Comparison of ENCODE assay signal across 1 cellular context in genomic region chr6:147423111-147423510, GRCh38.
TF ChIP-seq lines count a peak whose summit lies in the region.

No MANE protein-coding gene starts in this region.

TF ChIP-seq in HepG2, 621 proteins besides CTCF, POLR2A, EP300 and RAD21 (continued from another document):
- TF ChIP-seq, protein P1, sequence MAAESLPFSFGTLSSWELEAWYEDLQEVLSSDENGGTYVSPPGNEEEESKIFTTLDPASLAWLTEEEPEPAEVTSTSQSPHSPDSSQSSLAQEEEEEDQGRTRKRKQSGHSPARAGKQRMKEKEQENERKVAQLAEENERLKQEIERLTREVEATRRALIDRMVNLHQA (CRISPR knock-in tag; IDR thresholded peaks at IDR 0.05): no peak
- no peak for TF ChIP-seq KDM2A (CRISPR knock-in tag; IDR thresholded peaks at IDR 0.05; ENCODE audit: borderline replicate concordance, low read depth)
- TF ChIP-seq, protein P2, sequence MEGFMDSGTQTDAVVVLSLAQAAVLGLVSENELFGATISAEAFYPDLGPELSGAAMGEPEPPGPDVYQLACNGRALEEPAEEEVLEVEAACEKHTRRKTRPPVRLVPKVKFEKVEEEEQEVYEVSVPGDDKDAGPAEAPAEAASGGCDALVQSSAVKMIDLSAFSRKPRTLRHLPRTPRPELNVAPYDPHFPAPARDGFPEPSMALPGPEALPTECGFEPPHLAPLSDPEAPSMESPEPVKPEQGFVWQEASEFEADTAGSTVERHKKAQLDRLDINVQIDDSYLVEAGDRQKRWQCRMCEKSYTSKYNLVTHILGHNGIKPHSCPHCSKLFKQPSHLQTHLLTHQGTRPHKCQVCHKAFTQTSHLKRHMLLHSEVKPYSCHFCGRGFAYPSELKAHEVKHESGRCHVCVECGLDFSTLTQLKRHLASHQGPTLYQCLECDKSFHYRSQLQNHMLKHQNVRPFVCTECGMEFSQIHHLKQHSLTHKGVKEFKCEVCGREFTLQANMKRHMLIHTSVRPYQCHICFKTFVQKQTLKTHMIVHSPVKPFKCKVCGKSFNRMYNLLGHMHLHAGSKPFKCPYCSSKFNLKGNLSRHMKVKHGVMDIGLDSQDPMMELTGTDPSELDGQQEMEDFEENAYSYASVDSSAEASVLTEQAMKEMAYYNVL (CRISPR knock-in tag; IDR thresholded peaks at IDR 0.05; ENCODE audit: borderline replicate concordance): no peak
- no peak for TF ChIP-seq NFATC3 (CRISPR knock-in tag; IDR thresholded peaks at IDR 0.05)
- TF ChIP-seq FOXA3 (CRISPR knock-in tag; IDR thresholded peaks at IDR 0.05): no peak
- TF ChIP-seq MBNL3 (CRISPR knock-in tag; conservative IDR thresholded peaks at IDR 0.05): no peak
- no peak for TF ChIP-seq ZEB1 (IDR thresholded peaks at IDR 0.05; ENCODE audit: insufficient replicate concordance, low read depth)
- no peak for TF ChIP-seq EEA1 (CRISPR knock-in tag; IDR thresholded peaks at IDR 0.05; ENCODE audit: borderline replicate concordance)
- TF ChIP-seq YY1 (IDR thresholded peaks at IDR 0.05; ENCODE audit: insufficient read depth, insufficient replicate concordance, low read depth, low read length): no peak
